In the genomic region with DNA sequence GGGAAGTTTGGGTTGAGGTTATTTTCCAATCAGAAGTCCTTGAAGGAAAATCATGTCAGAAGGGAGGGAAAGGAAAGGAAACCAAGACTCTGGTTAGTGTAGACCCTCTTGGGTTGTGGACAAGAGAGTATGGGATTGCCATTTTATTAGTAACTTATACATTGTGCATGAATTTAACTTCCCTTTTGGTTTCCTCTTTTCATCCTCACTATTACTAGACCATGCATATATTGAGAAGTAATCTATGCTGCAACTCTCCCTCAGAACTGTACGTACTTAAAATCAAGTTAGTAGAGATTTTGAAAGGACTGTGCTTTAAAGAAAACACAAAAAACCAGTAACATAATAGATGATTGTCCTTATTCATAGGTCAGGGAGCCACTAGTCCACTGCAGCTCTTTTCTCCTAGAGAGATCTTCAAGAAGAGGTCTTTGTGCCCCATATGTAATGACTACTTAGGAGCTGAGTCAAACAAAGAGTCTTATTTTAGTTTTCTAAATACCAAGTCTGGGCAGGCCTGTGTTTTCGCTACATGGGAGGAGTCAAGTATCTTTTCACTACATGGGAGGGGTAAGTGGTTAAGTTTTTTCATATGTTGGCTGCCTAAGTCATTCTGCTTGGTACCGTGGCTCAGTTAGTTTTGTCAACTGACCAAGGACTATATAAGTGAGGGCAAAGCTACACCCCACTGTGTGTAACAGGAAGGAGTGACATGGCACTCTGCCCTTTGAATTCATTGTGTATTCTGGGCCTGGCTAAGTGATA, we compare ENCODE assay signal across 8 cellular contexts. TPM values are rescaled to one million over a fixed set of nuclear protein-coding genes. Genes with fewer than 3 reads are reported as not detected.
DNase-seq lines count a peak whose midpoint lies in the region; ATAC-seq and TF ChIP-seq lines count a peak whose summit lies in the region.

No MANE protein-coding gene starts in this region.

- H3K4me1 ChIP-seq in gastrocnemius medialis: no peaks in the 10 kb centered on the region

- no peak for TF ChIP-seq POLR2A in gastrocnemius medialis (IDR thresholded peaks at IDR 0.05)

- no peak overlapping the region for H3K4me3 ChIP-seq in gastrocnemius medialis

- no peak overlapping the region for H3K27ac ChIP-seq in gastrocnemius medialis

- H3K9me3 ChIP-seq in gastrocnemius medialis: no peaks in the 10 kb centered on the region

- intact Hi-C loops in gastrocnemius medialis (cut with DNase I; ENCODE audit: low total_unique reads): no loop called here

- ATAC-seq in GM18868 (IDR thresholded peaks at IDR 0.05; ENCODE audit: unreplicated experiment) (peak; percentile 94), HG02571 (IDR thresholded peaks at IDR 0.05; ENCODE audit: unreplicated experiment) (peak; percentile 91), gastrocnemius medialis (no peak)

- no peak for TF ChIP-seq CTCF in gastrocnemius medialis (IDR thresholded peaks at IDR 0.05 in 4 of 5, conservative IDR thresholded peaks at IDR 0.05 in 1 of 5)

- DNase-seq in NCI-H2227 (lab: John Stamatoyannopoulos, UW; ENCODE audit: unreplicated experiment): peak; percentile 48
- DNase-seq in myocyte (ENCODE audit: low read depth): peak; percentile 13
- DNase-seq in NCI-H524 treated with DMSO at 0.1 percent for 48 hours (lab: John Stamatoyannopoulos, UW): no peak
- no peak for DNase-seq in NCI-H1436 treated with DMSO at 0.1 percent for 48 hours (lab: John Stamatoyannopoulos, UW)
- no peak for DNase-seq in stimulated activated naive CD4-positive, alpha-beta T cell (lab: John Stamatoyannopoulos, UW)
- no peak for DNase-seq in gastrocnemius medialis

- no peaks in the 10 kb centered on the region for H3K36me3 ChIP-seq in gastrocnemius medialis

- no peaks in the 10 kb centered on the region for H3K27me3 ChIP-seq in gastrocnemius medialis

- in situ Hi-C loops in gastrocnemius medialis (cut with MboI; ENCODE audit: low sequenced_read_pairs in 4 of 4): no loop called here

RNA-seq across cellular contexts. Expression of a gene that starts 25.2 kb away (rescaled TPM):
- total RNA-seq in myocyte (1.3 and 1.9 TPM in 2 replicates), gastrocnemius medialis (1 to 10 TPM; 1.5 to 4.5 (median 2.9) TPM)
- 1.5 TPM for polyA plus RNA-seq in myocyte (2012)

Comparison
In these comparisons a context has a peak if more than half of its experiments do, and no peak if none do; other contexts are left out.
1. ATAC-seq: peak in GM18868 (single experiment) and HG02571 (single experiment); none in gastrocnemius medialis (0 of 2).
2. DNase-seq: peak in NCI-H2227 (single experiment) and myocyte (single experiment); none in NCI-H524 treated with DMSO at 0.1 percent for 48 hours (single experiment), NCI-H1436 treated with DMSO at 0.1 percent for 48 hours (single experiment), stimulated activated naive CD4-positive, alpha-beta T cell (0 of 6) and gastrocnemius medialis (0 of 2).